26 cellular contexts compared by ENCODE assay signal in the genomic region with DNA sequence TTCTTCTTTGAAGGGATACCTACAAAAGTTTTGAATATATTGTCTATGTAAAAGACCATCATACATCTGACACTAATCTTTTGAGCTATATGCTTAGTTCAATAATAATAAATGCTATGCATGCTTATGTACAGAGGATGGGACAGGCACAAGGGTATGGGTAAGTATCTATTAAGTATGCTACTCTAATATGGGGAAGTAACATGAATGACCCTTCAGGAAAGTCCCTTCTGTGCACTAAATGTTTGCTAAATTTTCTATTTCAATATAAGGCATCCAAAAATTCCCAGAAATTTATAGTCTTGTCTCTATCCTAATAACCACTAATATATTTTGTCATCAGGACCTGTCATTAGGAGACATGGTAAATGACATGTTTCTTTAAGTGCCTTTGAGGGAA. TPM values are rescaled to one million over a fixed set of nuclear protein-coding genes. Genes with fewer than 3 reads are reported as not detected.
A peak's percentile ranks its signal among the peaks of the same experiment; 100 is the strongest.
DNase-seq lines count a peak whose midpoint lies in the region; ATAC-seq, FAIRE-seq and TF ChIP-seq lines count a peak whose summit lies in the region.
"Had no signal": no experiment of that assay in that cellular context is flagged by ENCODE, and none has a peak within 500 bp of the region (broad histone marks: within the 10 kb centered on the region; RNA-seq: fewer than 3 reads in every experiment).

No MANE protein-coding gene starts in this region.

- H3K4me3 ChIP-seq in MM.1S (ENCODE audit: low read length) (no peak overlapping the region), left lung (no peak overlapping the region)
- H3K4me3 ChIP-seq: gastroesophageal sphincter, K562 had no signal

- peak; percentile 58 for FAIRE-seq in D721Med (lab: Jason Lieb, UNC)
- FAIRE-seq: K562, small intestine, urothelium cell line had no signal

- no peaks in the 10 kb centered on the region for H3K27me3 ChIP-seq in MM.1S (replicated peaks; ENCODE audit: insufficient read depth, low read length)
- H3K27me3 ChIP-seq in left lung = no peaks in the 10 kb centered on the region
- H3K27me3 ChIP-seq: gastroesophageal sphincter had no signal

- H3K36me3 Mint-ChIP-seq in progenitor cell of endocrine pancreas (ENCODE audit: insufficient read depth) = no peaks in the 10 kb centered on the region
- H3K36me3 Mint-ChIP-seq: CD4-positive, CD25-positive, alpha-beta regulatory T cell had no signal

- H3K4me1 ChIP-seq in MM.1S (ENCODE audit: low read length) = peaks cover 60% of the 10 kb centered on the region
- H3K4me1 ChIP-seq in left lung = peaks cover 0 to 33% of the 10 kb centered on the region in 2 donors
- H3K4me1 ChIP-seq: gastroesophageal sphincter had no signal

- H3K36me3 ChIP-seq in MM.1S (replicated peaks; ENCODE audit: insufficient read depth, low read length) = no peaks in the 10 kb centered on the region
- no peaks in the 10 kb centered on the region for H3K36me3 ChIP-seq in left lung
- H3K36me3 ChIP-seq: gastroesophageal sphincter had no signal

- H2AFZ ChIP-seq in MM.1S (ENCODE audit: low read length) = no peak overlapping the region

- no peak overlapping the region for H3K4me3 Mint-ChIP-seq in progenitor cell of endocrine pancreas (ENCODE audit: low read depth)
- H3K4me3 Mint-ChIP-seq: H9, nephron had no signal

- no peaks in the 10 kb centered on the region for H3K9me2 ChIP-seq in MM.1S (replicated peaks; ENCODE audit: insufficient read depth, low read length)

- TF ChIP-seq CTCF in D721Med (IDR thresholded peaks at IDR 0.05; ENCODE audit: insufficient read depth, missing control alignments) = no peak
- TF ChIP-seq CTCF in MM.1S (IDR thresholded peaks at IDR 0.05; ENCODE audit: low read length) = no peak
- no peak for TF ChIP-seq CTCF in left lung (IDR thresholded peaks at IDR 0.05)
- no peak for TF ChIP-seq CTCF in progenitor cell of endocrine pancreas (IDR thresholded peaks at IDR 0.05; ENCODE audit: unreplicated experiment)

- no peak overlapping the region for H3K27ac Mint-ChIP-seq in progenitor cell of endocrine pancreas
- H3K27ac Mint-ChIP-seq: H9, nephron had no signal

- no peaks in the 10 kb centered on the region for H3K9me3 Mint-ChIP-seq in progenitor cell of endocrine pancreas (ENCODE audit: low read depth)
- H3K9me3 Mint-ChIP-seq: CD4-positive, CD25-positive, alpha-beta regulatory T cell; H9; nephron had no signal

- H4K20me1 ChIP-seq in MM.1S (ENCODE audit: insufficient read depth, low read length) = no peaks in the 10 kb centered on the region

- peaks cover 8% of the 10 kb centered on the region for H3K4me1 Mint-ChIP-seq in progenitor cell of endocrine pancreas (ENCODE audit: low read depth)

- no peaks in the 10 kb centered on the region for H3K9me3 ChIP-seq in MM.1S (replicated peaks; ENCODE audit: insufficient read depth, low read length)
- no peaks in the 10 kb centered on the region for H3K9me3 ChIP-seq in left lung
- H3K9me3 ChIP-seq: gastroesophageal sphincter had no signal

- H3K27me3 Mint-ChIP-seq in progenitor cell of endocrine pancreas = peaks cover 3% of the 10 kb centered on the region
- H3K27me3 Mint-ChIP-seq: CD4-positive, CD25-positive, alpha-beta regulatory T cell had no signal

- H3K4me2 ChIP-seq in MM.1S (ENCODE audit: low read depth, low read length) = peak overlapping the region; percentile 78; the same call in 1 of the 2 replicates

- intact Hi-C loops in left lung (cut with DNase I) = no loop called here

- H3K9ac ChIP-seq in MM.1S (ENCODE audit: low read length) = no peak overlapping the region

- H3K27ac ChIP-seq in MM.1S (ENCODE audit: low read length) (peak overlapping the region; percentile 86; the same call in 1 of the 2 replicates), left lung (no peak overlapping the region)
- H3K27ac ChIP-seq: gastroesophageal sphincter had no signal

- peaks cover 23% of the 10 kb centered on the region for H3F3A ChIP-seq in MM.1S (ENCODE audit: insufficient read depth, low read length)

- ATAC-seq in GM19372 (IDR thresholded peaks at IDR 0.05; ENCODE audit: low read depth, unreplicated experiment) (peak; percentile 28), left lung (peak; percentile 11)
- ATAC-seq: esophagus mucosa, gastroesophageal sphincter, K562 had no signal

- H3K79me2 ChIP-seq in MM.1S (ENCODE audit: low read length) = peaks cover 88% of the 10 kb centered on the region

- DNase-seq in D721Med (ENCODE audit: insufficient read length, low spot score) = no peak
- no peak for DNase-seq in MM.1S
- no peak for DNase-seq in left lung
- DNase-seq in epidermal melanocyte (ENCODE audit: insufficient read length, low spot score) = no peak
- DNase-seq in activated naive CD4-positive, alpha-beta T cell treated with Interleukin-2 at 50 U/mL for 16 hours = no peak
- no peak for DNase-seq in progenitor cell of endocrine pancreas (ENCODE audit: low spot score, unreplicated experiment)
- DNase-seq in inferior parietal cortex (ENCODE audit: extremely low spot score) = no peak
- DNase-seq: activated CD4-positive, alpha-beta T cell treated with anti-CD3 and anti-CD28 coated beads for 48 hours; activated gamma-delta T cell; anterior cingulate cortex; CD4-positive, CD25-positive, alpha-beta regulatory T cell; DMS53; effector CD4-positive, alpha-beta T cell; H9; kidney glomerular epithelial cell; mesenchymal stem cell; NCI-H2081; NCI-H510A; small intestine; stimulated activated CD4-positive, alpha-beta T cell treated with anti-CD3 and anti-CD28 coated beads, Interleukin-4, amount 100 ng/mL, for 1 hour had no signal

RNA-seq across cellular contexts. Expression of gene ATP8A1, which starts 19.0 kb away (rescaled TPM):
- total RNA-seq in left lung = 10 to 100 TPM; 37.2 to 60.9 TPM
- 13.7 and 14.6 TPM in 2 replicates for total RNA-seq in progenitor cell of endocrine pancreas
